11 cellular contexts compared by ENCODE assay signal in genomic region chr12:104280703-104281458, GRCh38. TPM values are rescaled to one million over a fixed set of nuclear protein-coding genes. Genes with fewer than 3 reads are reported as not detected.
DNase-seq lines count a peak whose midpoint lies in the region; ATAC-seq lines count a peak whose summit lies in the region.
"Had no signal": no experiment of that assay in that cellular context is flagged by ENCODE, and none has a peak within 500 bp of the region (broad histone marks: within the 10 kb centered on the region; RNA-seq: fewer than 3 reads in every experiment).

No MANE protein-coding gene starts in this region.

- no peaks in the 10 kb centered on the region for H3K27me3 ChIP-seq in right cardiac atrium (ENCODE audit: control insufficient read depth, insufficient read depth)

- peaks cover 2% of the 10 kb centered on the region for H3K4me1 ChIP-seq in right cardiac atrium (ENCODE audit: control insufficient read depth, insufficient read depth, low read length)

- H3K9me3 ChIP-seq in right cardiac atrium (ENCODE audit: control insufficient read depth, low read length): no peaks in the 10 kb centered on the region

- DNase-seq in left cardiac atrium (no peak), right cardiac atrium (no peak), SIG-M5 treated with dmso at 0.1 percent for 504 hours (lab: John Stamatoyannopoulos, UW; ENCODE audit: unreplicated experiment) (peak; percentile 80), fibroblast of peridontal ligament (ENCODE audit: extremely low read depth) (peak; percentile 96)
- DNase-seq: naive thymus-derived CD8-positive, alpha-beta T cell; NCI-H1092 treated with DMSO at 0.1 percent for 48 hours; SHP77 had no signal

- WGBS in right cardiac atrium: 75% methylated on average over 4 of the region's 4 CpGs

- peak; percentile 41 to 82 for ATAC-seq in left cardiac atrium
- ATAC-seq in right cardiac atrium: no peak
- no peak for ATAC-seq in HG02678 (IDR thresholded peaks at IDR 0.05; ENCODE audit: unreplicated experiment)
- ATAC-seq in GM21737 (IDR thresholded peaks at IDR 0.05; ENCODE audit: unreplicated experiment): no peak
- ATAC-seq in GM18517 (IDR thresholded peaks at IDR 0.05; ENCODE audit: unreplicated experiment): no peak
- no peak for ATAC-seq in HG03442 (IDR thresholded peaks at IDR 0.05; ENCODE audit: unreplicated experiment)
- ATAC-seq: naive thymus-derived CD8-positive, alpha-beta T cell had no signal

- no peak overlapping the region for H3K27ac ChIP-seq in right cardiac atrium (ENCODE audit: low read length)

- no peak overlapping the region for H3K4me3 ChIP-seq in right cardiac atrium (ENCODE audit: low read length)

- intact Hi-C loops in left cardiac atrium (cut with DNase I) (no loop called here), right cardiac atrium (cut with DNase I) (no loop called here)

RNA-seq across cellular contexts. Expression of gene EID3, which starts 22.7 kb away (rescaled TPM):
- total RNA-seq in left cardiac atrium (1 to 10 TPM; 1.6 to 1.7 TPM), right cardiac atrium (1 to 10 TPM; 1.2 to 2.3 (median 1.8) TPM)
- polyA plus RNA-seq in right cardiac atrium: 1.5 TPM

Comparison
In these comparisons a context has a peak if more than half of its experiments do, and no peak if none do; other contexts are left out.
1. ATAC-seq: peak in left cardiac atrium (2 of 2); none in right cardiac atrium (0 of 2), HG02678 (single experiment), GM21737 (single experiment), GM18517 (single experiment) and HG03442 (single experiment).
2. DNase-seq: peak in SIG-M5 treated with dmso at 0.1 percent for 504 hours (single experiment) and fibroblast of peridontal ligament (single experiment); none in left cardiac atrium (single experiment) and right cardiac atrium (0 of 3).